Comparison of ENCODE assay signal across 1 cellular context in genomic region chr6:45845546-45845945, GRCh38.
TF ChIP-seq lines count a peak whose summit lies in the region.

No MANE protein-coding gene starts in this region.

TF ChIP-seq in SK-N-SH treated with all-trans-retinoic acid at 6 μM for 48 hours, 23 proteins besides CTCF, POLR2A, EP300 and RAD21 (continued from another document):
- no peak for TF ChIP-seq PATZ1 (CRISPR knock-in tag; IDR thresholded peaks at IDR 0.05; ENCODE audit: borderline replicate concordance)
- TF ChIP-seq ISL1 (CRISPR knock-in tag; IDR thresholded peaks at IDR 0.05): no peak
- no peak for TF ChIP-seq SNAI2 (CRISPR knock-in tag; IDR thresholded peaks at IDR 0.05)
- TF ChIP-seq ZFP30 (CRISPR knock-in tag; IDR thresholded peaks at IDR 0.05): no peak
- TF ChIP-seq ESRRG (CRISPR knock-in tag; IDR thresholded peaks at IDR 0.05): no peak
- no peak for TF ChIP-seq ARNTL (CRISPR knock-in tag; IDR thresholded peaks at IDR 0.05; ENCODE audit: borderline replicate concordance, low read depth)
- no peak for TF ChIP-seq TSHZ2 (CRISPR knock-in tag; IDR thresholded peaks at IDR 0.05)
- TF ChIP-seq CSRNP3 (CRISPR knock-in tag; IDR thresholded peaks at IDR 0.05): no peak
- TF ChIP-seq TOX (CRISPR knock-in tag; IDR thresholded peaks at IDR 0.05; ENCODE audit: borderline replicate concordance): no peak
- TF ChIP-seq ZNF8 (CRISPR knock-in tag; IDR thresholded peaks at IDR 0.05): no peak
- no peak for TF ChIP-seq ZNF565 (CRISPR knock-in tag; conservative IDR thresholded peaks at IDR 0.05; ENCODE audit: low read depth)
